In genomic region chr7:151244871-151245346, GRCh38 we compare ENCODE assay signal across 9 cellular contexts. TPM values are rescaled to one million over a fixed set of nuclear protein-coding genes. Genes with fewer than 3 reads are reported as not detected.
A peak's percentile ranks its signal among the peaks of the same experiment; 100 is the strongest.
DNase-seq lines count a peak whose midpoint lies in the region; ATAC-seq and TF ChIP-seq lines count a peak whose summit lies in the region.
"Had no signal": no experiment of that assay in that cellular context is flagged by ENCODE, and none has a peak within 500 bp of the region (broad histone marks: within the 10 kb centered on the region; RNA-seq: fewer than 3 reads in every experiment).

No MANE protein-coding gene starts in this region.

- ATAC-seq in HG03025 (IDR thresholded peaks at IDR 0.05; ENCODE audit: low FRiP score, unreplicated experiment), result no peak

- no peak for DNase-seq in BE2C
- no peak for DNase-seq in chondrocyte (ENCODE audit: low spot score)
- no peak for DNase-seq in NCI-H345 treated with DMSO at 0.1 percent for 48 hours (lab: John Stamatoyannopoulos, UW; ENCODE audit: unreplicated experiment)
- DNase-seq in foreskin melanocyte, result no peak
- DNase-seq in activated effector memory CD4-positive, alpha-beta T cell treated with Interleukin-2 at 50 U/mL for 16 hours, result no peak

- H3K36me3 Mint-ChIP-seq in chondrocyte (ENCODE audit: low read depth) (peaks cover 15% of the 10 kb centered on the region), nephron (ENCODE audit: low read depth) (peaks cover 17% of the 10 kb centered on the region)

- H3K4me1 Mint-ChIP-seq in chondrocyte (ENCODE audit: low read depth) (peaks cover 54% of the 10 kb centered on the region), nephron (peaks cover 35% of the 10 kb centered on the region)

- H3K4me1 ChIP-seq in BE2C (peaks cover 13% of the 10 kb centered on the region), HUES6 (ENCODE audit: control insufficient read depth, insufficient read depth, low read length) (peaks cover 41% of the 10 kb centered on the region)

- H3K9ac ChIP-seq in HUES6 (ENCODE audit: low read length), result no peak overlapping the region

- H3K4me3 ChIP-seq in BE2C (ENCODE audit: low read depth, low read length) (peak overlapping the region; percentile 31), HUES6 (ENCODE audit: low read depth, low read length) (peak overlapping the region; percentile 58)

- H3K9me3 ChIP-seq in BE2C, result no peaks in the 10 kb centered on the region
- no peaks in the 10 kb centered on the region for H3K9me3 ChIP-seq in HUES6 (ENCODE audit: control insufficient read depth, insufficient read depth, low read depth, low read length)

- no peaks in the 10 kb centered on the region for H3K27me3 Mint-ChIP-seq in chondrocyte (ENCODE audit: low read depth)
- no peaks in the 10 kb centered on the region for H3K27me3 Mint-ChIP-seq in nephron (ENCODE audit: low read depth)

- H3K27me3 ChIP-seq in BE2C, result peaks cover 4% of the 10 kb centered on the region
- H3K27me3 ChIP-seq in HUES6 (ENCODE audit: control insufficient read depth, insufficient read depth, low read length), result peaks cover 51% of the 10 kb centered on the region

- H3K27ac ChIP-seq in HUES6 (ENCODE audit: low read depth, low read length), result no peak overlapping the region

- H3K36me3 ChIP-seq in BE2C, result peaks cover 3% of the 10 kb centered on the region; the same call in 1 of the 2 replicates
- H3K36me3 ChIP-seq in HUES6 (ENCODE audit: control insufficient read depth, insufficient read depth, low read length), result peaks cover 5% of the 10 kb centered on the region; the same call in 1 of the 2 replicates

- no peak for TF ChIP-seq CTCF in BE2C (IDR thresholded peaks at IDR 0.05; ENCODE audit: low read depth, low read length)
- TF ChIP-seq CTCF in chondrocyte (IDR thresholded peaks at IDR 0.05), result no peak
- no peak for TF ChIP-seq CTCF in nephron (IDR thresholded peaks at IDR 0.05; ENCODE audit: unreplicated experiment in 3 of 3)

- H3K9me3 Mint-ChIP-seq in chondrocyte (ENCODE audit: low read depth) (no peaks in the 10 kb centered on the region), nephron (no peaks in the 10 kb centered on the region)

- H3K27ac Mint-ChIP-seq in chondrocyte (ENCODE audit: unreplicated experiment), result no peak overlapping the region
- H3K27ac Mint-ChIP-seq in nephron, result peak overlapping the region in 2 of 3 experiments; percentile 60 to 64

- H3K4me3 Mint-ChIP-seq in chondrocyte (ENCODE audit: unreplicated experiment) (peak overlapping the region; percentile 49), nephron (peak overlapping the region; percentile 73 to 78 (median 76))

RNA-seq across cellular contexts. Expression of gene SMARCD3, which starts 3.6 kb away (rescaled TPM):
- 30.0 TPM for polyA plus RNA-seq in BE2C (2012; ENCODE audit: insufficient read depth, insufficient read length, low read depth)
- total RNA-seq in chondrocyte, result 105 to 125 TPM (median 120 TPM) in 3 replicates

RNA-seq across cellular contexts. Expression of gene CHPF2, which starts 12.6 kb away (rescaled TPM):
- polyA plus RNA-seq in BE2C (2012; ENCODE audit: insufficient read depth, insufficient read length, low read depth), result 37.1 TPM
- 98.3 to 135 TPM (median 101 TPM) in 3 replicates for total RNA-seq in chondrocyte

RNA-seq across cellular contexts. Expression of gene ABCF2, which starts 17.9 kb away (rescaled TPM):
- 64.7 TPM for polyA plus RNA-seq in BE2C (2012; ENCODE audit: insufficient read depth, insufficient read length, low read depth)
- total RNA-seq in chondrocyte, result 35.8 to 42.2 TPM (median 37.7 TPM) in 3 replicates

RNA-seq across cellular contexts. Expression of gene H2BK1, which starts 34.6 kb away (rescaled TPM):
- not detected for polyA plus RNA-seq in BE2C (2012; ENCODE audit: insufficient read depth, insufficient read length, low read depth)
- not detected in 3 replicates for total RNA-seq in chondrocyte
- total RNA-seq: LHCN-M2 had no signal

RNA-seq across cellular contexts. Expression of gene ASB10, which starts 57.9 kb away (rescaled TPM):
- polyA plus RNA-seq in BE2C (2012; ENCODE audit: insufficient read depth, insufficient read length, low read depth), result not detected
- total RNA-seq in chondrocyte, result not detected in 3 replicates
- total RNA-seq: LHCN-M2 had no signal
